24 cellular contexts compared by ENCODE assay signal in genomic region chr6:107637316-107637715, GRCh38.
DNase-seq lines count a peak whose midpoint lies in the region; ATAC-seq, FAIRE-seq and TF ChIP-seq lines count a peak whose summit lies in the region.
"Had no signal": no experiment of that assay in that cellular context is flagged by ENCODE, and none has a peak within 500 bp of the region (broad histone marks: within the 10 kb centered on the region; RNA-seq: fewer than 3 reads in every experiment).

No MANE protein-coding gene starts in this region.

- no peak overlapping the region for H3K4me2 ChIP-seq in SU-DHL-6 (ENCODE audit: low read depth, low read length, poor library complexity, severe bottlenecking)

- H3K36me3 ChIP-seq in SU-DHL-6 (ENCODE audit: low read length): 0 out of 2 replicates have a peak, but pooled peaks cover 7% of the 10 kb centered on the region

- H3K36me3 Mint-ChIP-seq in naive B cell: no peaks in the 10 kb centered on the region
- H3K36me3 Mint-ChIP-seq: CD4-positive, CD25-positive, alpha-beta regulatory T cell; CD8-positive, alpha-beta memory T cell had no signal

- DNase-seq in GM12891 (ENCODE audit: insufficient read length, low spot score) (no peak), naive B cell (no peak), NCI-H1105 treated with DMSO at 0.1 percent for 48 hours (lab: John Stamatoyannopoulos, UW) (no peak)
- no peak for DNase-seq in stimulated activated naive CD8-positive, alpha-beta T cell treated with anti-CD3 and anti-CD28 coated beads, Interleukin-15, Interleukin-2, amounts not matched to agents 100 U/mL and 50 U/mL, for 24 hours
- DNase-seq: 8988T; BE2C; C1 segment of cervical spinal cord; CD4-positive, CD25-positive, alpha-beta regulatory T cell; CD8-positive, alpha-beta memory T cell; COR-L47; DMS 273 treated with DMSO at 0.1 percent for 48 hours; DMS53; DND-41; EL; GM23248; HFFc6 had no signal

- H3K27ac Mint-ChIP-seq in naive B cell: peak overlapping the region in 3 of 6 donors; percentile 60 to 67 (median 64)
- H3K27ac Mint-ChIP-seq: CD4-positive, CD25-positive, alpha-beta regulatory T cell; CD8-positive, alpha-beta memory T cell; HFFc6; IgD-negative memory B cell had no signal

- H3K9me2 ChIP-seq in SU-DHL-6 (replicated peaks; ENCODE audit: insufficient read depth, low read length): no peaks in the 10 kb centered on the region

- H2AFZ ChIP-seq in SU-DHL-6 (ENCODE audit: low read depth, low read length, severe bottlenecking): no peak overlapping the region
- H2AFZ ChIP-seq: GM23248 had no signal

- no peaks in the 10 kb centered on the region for H3K9me3 Mint-ChIP-seq in naive B cell
- H3K9me3 Mint-ChIP-seq: HFFc6, IgD-negative memory B cell had no signal

- TF ChIP-seq CTCF in SU-DHL-6 (IDR thresholded peaks at IDR 0.05; ENCODE audit: insufficient read depth, low read length, poor library complexity, severe bottlenecking): no peak

- H3K4me3 Mint-ChIP-seq in naive B cell: peak overlapping the region in 7 of 8 donors; percentile 4 to 75 (median 55)
- H3K4me3 Mint-ChIP-seq: CD4-positive, CD25-positive, alpha-beta regulatory T cell; CD8-positive, alpha-beta memory T cell; HFFc6 had no signal

- ATAC-seq in naive B cell (ENCODE audit: low read depth in 2 of 2): no peak
- ATAC-seq in GM18873 (IDR thresholded peaks at IDR 0.05; ENCODE audit: low FRiP score, unreplicated experiment): no peak
- no peak for ATAC-seq in HG03139 (IDR thresholded peaks at IDR 0.05; ENCODE audit: unreplicated experiment)
- no peak for ATAC-seq in stimulated activated naive CD8-positive, alpha-beta T cell treated with anti-CD3 and anti-CD28 coated beads, Interleukin-15, Interleukin-2, amounts not matched to agents 100 U/mL and 50 U/mL, for 24 hours
- ATAC-seq: HCT116 had no signal

- H3F3A ChIP-seq in SU-DHL-6 (ENCODE audit: insufficient read depth): peaks cover 7% of the 10 kb centered on the region; the same call in 1 of the 2 replicates

- peak; percentile 63 for FAIRE-seq in GM12891 (lab: Jason Lieb, UNC)
- FAIRE-seq: GM12878, H54, HTR-8/SVneo had no signal

- H3K27me3 ChIP-seq in SU-DHL-6 (ENCODE audit: low read length): no peaks in the 10 kb centered on the region
- H3K27me3 ChIP-seq: BE2C had no signal

- peaks cover 52 to 81% (median 64%) of the 10 kb centered on the region in 3 donors for H3K4me1 Mint-ChIP-seq in naive B cell

- TF ChIP-seq POLR2A in GM12891 (IDR thresholded peaks at IDR 0.05; ENCODE audit: low read depth, low read length): no peak

- peaks cover 4 to 23% (median 16%) of the 10 kb centered on the region in 3 donors for H3K27me3 Mint-ChIP-seq in naive B cell

- 0 out of 2 replicates have a peak overlapping the region, but pooled peaks have one; percentile 18 for H3K27ac ChIP-seq in SU-DHL-6 (ENCODE audit: low read depth, low read length)
- H3K27ac ChIP-seq: GM23248 had no signal

- no peaks in the 10 kb centered on the region for H4K20me1 ChIP-seq in SU-DHL-6 (ENCODE audit: low read depth, low read length)

- no peak overlapping the region for H3K9ac ChIP-seq in SU-DHL-6 (ENCODE audit: low read length)
- H3K9ac ChIP-seq: GM23248 had no signal

- H3K9me3 ChIP-seq in SU-DHL-6 (ENCODE audit: insufficient read depth, low read length): no peaks in the 10 kb centered on the region
- H3K9me3 ChIP-seq: BE2C had no signal

- no peak overlapping the region for H3K4me3 ChIP-seq in SU-DHL-6 (ENCODE audit: insufficient read depth, low read length, poor library complexity, severe bottlenecking)
- H3K4me3 ChIP-seq: GM12878, GM23248 had no signal

- H3K79me2 ChIP-seq in SU-DHL-6 (ENCODE audit: insufficient read depth, low read length): no peaks in the 10 kb centered on the region

TF ChIP-seq in GM12891, 5 proteins besides CTCF, POLR2A, EP300 and RAD21:
- TF ChIP-seq POLR2AphosphoS5 (IDR thresholded peaks at IDR 0.05; ENCODE audit: low read depth, low read length) (no peak), POU2F2 (IDR thresholded peaks at IDR 0.05; ENCODE audit: low read depth, low read length) (no peak), SPI1 (IDR thresholded peaks at IDR 0.05; ENCODE audit: low read depth, low read length) (no peak), TAF1 (IDR thresholded peaks at IDR 0.05; ENCODE audit: low read depth, low read length) (no peak), PAX5 (IDR thresholded peaks at IDR 0.05; ENCODE audit: insufficient read depth, low read length, severe bottlenecking) (no peak)
